ENCODE assay signal across 13 cellular contexts in genomic region chr15:71083349-71083748, GRCh38. TPM values are rescaled to one million over a fixed set of nuclear protein-coding genes. Genes with fewer than 3 reads are reported as not detected.
DNase-seq lines count a peak whose midpoint lies in the region; ATAC-seq and TF ChIP-seq lines count a peak whose summit lies in the region.
"Had no signal": no experiment of that assay in that cellular context is flagged by ENCODE, and none has a peak within 500 bp of the region (broad histone marks: within the 10 kb centered on the region; RNA-seq: fewer than 3 reads in every experiment).

No MANE protein-coding gene starts in this region.

- DNase-seq in BJ (ENCODE audit: low read depth), result peak; percentile 93
- peak; percentile 41 for DNase-seq in astrocyte of the spinal cord (ENCODE audit: low read depth, low spot score)
- peak; percentile 15 to 49 for DNase-seq in heart right ventricle
- DNase-seq in activated T-cell treated with anti-CD3 and anti-CD28 coated beads, Interleukin-2, amount 50 U/mL, for 72 hours, result no peak
- no peak for DNase-seq in activated CD8-positive, alpha-beta memory T cell treated with anti-CD3 and anti-CD28 coated beads, Interleukin-2, amount 50 U/mL, for 4 hours
- DNase-seq in NCI-H1694 (lab: John Stamatoyannopoulos, UW), result no peak
- DNase-seq: activated CD8-positive, alpha-beta T cell treated with anti-CD3 and anti-CD28 coated beads for 36 hours; activated gamma-delta T cell; effector memory CD4-positive, alpha-beta T cell; SK-N-SH; stimulated activated CD4-positive, alpha-beta T cell treated with anti-CD3 and anti-CD28 coated beads, Interleukin-2, amount 100 ng/mL, for 48 hours had no signal

- 47 to 65% methylated on average over 5 of the region's 5 CpGs for WGBS in heart right ventricle, 2 donors

- H3K27ac ChIP-seq in heart right ventricle, result peak overlapping the region in 7 of 10 donors; percentile 37 to 77 (median 66)

- no peaks in the 10 kb centered on the region for H3K36me3 Mint-ChIP-seq in activated T-cell treated with anti-CD3 and anti-CD28 coated beads, Interleukin-2, amount 50 U/mL, for 72 hours (ENCODE audit: insufficient read depth in 2 of 2)

- CTCF ChIA-PET in BJ (lab: Yijun Ruan, JAX), result interaction anchor here (1.8 kb wide), 1 partner anchor 10 kb away, joined by 8 read pairs; no protein-coding TSS in a partner anchor

- no peak overlapping the region for H3K4me3 Mint-ChIP-seq in activated T-cell treated with anti-CD3 and anti-CD28 coated beads, Interleukin-2, amount 50 U/mL, for 72 hours
- H3K4me3 Mint-ChIP-seq: activated CD8-positive, alpha-beta T cell treated with anti-CD3 and anti-CD28 coated beads for 36 hours had no signal

- in situ Hi-C loops in astrocyte of the spinal cord (cut with HindIII; ENCODE audit: low sequenced_read_pairs), result no loop called here

- H3K4me1 ChIP-seq in heart right ventricle, result peaks cover 0 to 39% (median 19%) of the 10 kb centered on the region in 9 donors
- H3K4me1 ChIP-seq in skeletal muscle satellite cell (ENCODE audit: control insufficient read depth, insufficient read depth, low read length), result peaks cover 46% of the 10 kb centered on the region

- H3K4me1 Mint-ChIP-seq in activated T-cell treated with anti-CD3 and anti-CD28 coated beads, Interleukin-2, amount 50 U/mL, for 72 hours (ENCODE audit: low read depth), result no peaks in the 10 kb centered on the region

- peak overlapping the region; percentile 41 for H3K4me2 ChIP-seq in skeletal muscle satellite cell (ENCODE audit: low read length)
- H3K4me2 ChIP-seq: SK-N-SH had no signal

- POLR2A ChIA-PET in BJ (lab: Charles Lee), result no interaction called here

- no peak overlapping the region for H3K27ac Mint-ChIP-seq in activated T-cell treated with anti-CD3 and anti-CD28 coated beads, Interleukin-2, amount 50 U/mL, for 72 hours
- H3K27ac Mint-ChIP-seq: activated CD8-positive, alpha-beta T cell treated with anti-CD3 and anti-CD28 coated beads for 36 hours had no signal

- peaks cover 0 to 3% of the 10 kb centered on the region in 2 donors for H3K9me3 Mint-ChIP-seq in activated T-cell treated with anti-CD3 and anti-CD28 coated beads, Interleukin-2, amount 50 U/mL, for 72 hours
- H3K9me3 Mint-ChIP-seq: activated CD8-positive, alpha-beta T cell treated with anti-CD3 and anti-CD28 coated beads for 36 hours had no signal

- peaks cover 0 to 8% (median 0%) of the 10 kb centered on the region in 11 donors for H3K9me3 ChIP-seq in heart right ventricle
- H3K9me3 ChIP-seq in skeletal muscle satellite cell (replicated peaks; ENCODE audit: low read length), result no peaks in the 10 kb centered on the region

- no peak for TF ChIP-seq CTCF in BJ (IDR thresholded peaks at IDR 0.05; ENCODE audit: insufficient read depth, low read depth, low read length)
- no peak for TF ChIP-seq CTCF in astrocyte of the spinal cord (IDR thresholded peaks at IDR 0.05; ENCODE audit: low read depth, low read length)
- no peak for TF ChIP-seq CTCF in heart right ventricle (IDR thresholded peaks at IDR 0.05)

- peaks cover 9% of the 10 kb centered on the region for H3K27me3 Mint-ChIP-seq in activated T-cell treated with anti-CD3 and anti-CD28 coated beads, Interleukin-2, amount 50 U/mL, for 72 hours (ENCODE audit: low read depth)

- ATAC-seq in heart right ventricle (peak; percentile 56 to 80 (median 67)), GM21447 (IDR thresholded peaks at IDR 0.05; ENCODE audit: unreplicated experiment) (no peak)
- no peak for ATAC-seq in activated T-cell treated with anti-CD3 and anti-CD28 coated beads, Interleukin-2, amount 50 U/mL, for 72 hours (replicated peaks in 1 of 2)
- ATAC-seq: activated CD8-positive, alpha-beta T cell treated with anti-CD3 and anti-CD28 coated beads for 36 hours had no signal

- H3K27me3 ChIP-seq in BJ (ENCODE audit: control insufficient read depth, insufficient read depth, low read length), result no peaks in the 10 kb centered on the region
- peaks cover 0 to 3% (median 0%) of the 10 kb centered on the region in 7 donors for H3K27me3 ChIP-seq in heart right ventricle
- no peaks in the 10 kb centered on the region for H3K27me3 ChIP-seq in skeletal muscle satellite cell (ENCODE audit: control insufficient read depth, insufficient read depth, low read length)

- H3K4me3 ChIP-seq in BJ (ENCODE audit: low read depth, low read length) (no peak overlapping the region), astrocyte of the spinal cord (ENCODE audit: low read depth, low read length) (no peak overlapping the region), heart right ventricle (peak overlapping the region in 1 of 10 donors; percentile 3), skeletal muscle satellite cell (ENCODE audit: low read length) (no peak overlapping the region)

- no peaks in the 10 kb centered on the region for H3K36me3 ChIP-seq in BJ (ENCODE audit: control insufficient read depth, insufficient read depth, low read length)
- no peaks in the 10 kb centered on the region for H3K36me3 ChIP-seq in heart right ventricle
- no peaks in the 10 kb centered on the region for H3K36me3 ChIP-seq in skeletal muscle satellite cell (ENCODE audit: insufficient read depth, low read length)

- intact Hi-C loops in heart right ventricle (cut with DNase I), result loop anchor here in 1 of 10 donors (10.0 kb wide), 1 partner anchor 59 kb away; no protein-coding TSS in a partner anchor

- H3K9ac ChIP-seq in skeletal muscle satellite cell (ENCODE audit: low read depth, low read length), result peak overlapping the region; percentile 58
- H3K9ac ChIP-seq: SK-N-SH had no signal

RNA-seq across cellular contexts. Expression of gene THSD4, which starts 31.9 kb away (rescaled TPM):
- polyA plus RNA-seq in BJ (2011; rRNA removed) (13.4 and 18.8 TPM in 2 replicates), heart right ventricle (10 to 100 TPM; 20.8 to 29.4 TPM)
- 30.3 and 32.6 TPM in 2 replicates for polyA minus RNA-seq in BJ (2011; rRNA and poly(A)+ RNA removed)
- total RNA-seq in heart right ventricle, result 100 to 1,000 TPM in 8 of 10 donors, 10 to 100 TPM in 2; 72.3 to 212 (median 170) TPM
- 13.9 and 19.7 TPM in 2 replicates for total RNA-seq in skeletal muscle satellite cell (2012; rRNA removed)
- total RNA-seq in activated T-cell treated with anti-CD3 and anti-CD28 coated beads, Interleukin-2, amount 50 U/mL, for 72 hours, result not detected
- total RNA-seq: activated CD8-positive, alpha-beta T cell treated with anti-CD3 and anti-CD28 coated beads for 36 hours had no signal

Comparison
In these comparisons a context has a peak if more than half of its experiments do, and no peak if none do; other contexts are left out.
1. DNase-seq: peak in BJ (single experiment), astrocyte of the spinal cord (single experiment) and heart right ventricle (2 of 2); none in activated T-cell treated with anti-CD3 and anti-CD28 coated beads, Interleukin-2, amount 50 U/mL, for 72 hours (0 of 2), activated CD8-positive, alpha-beta memory T cell treated with anti-CD3 and anti-CD28 coated beads, Interleukin-2, amount 50 U/mL, for 4 hours (single experiment) and NCI-H1694 (single experiment).
2. ATAC-seq: peak in heart right ventricle (8 of 8); none in activated T-cell treated with anti-CD3 and anti-CD28 coated beads, Interleukin-2, amount 50 U/mL, for 72 hours (0 of 2) and GM21447 (single experiment).
3. RNA of gene THSD4, which starts 31.9 kb away (total RNA-seq): 72.3 to 212 TPM in heart right ventricle; not detected in activated T-cell treated with anti-CD3 and anti-CD28 coated beads, Interleukin-2, amount 50 U/mL, for 72 hours; every median in the first group is over 10 times any median in the second.